10 cellular contexts compared by ENCODE assay signal in the genomic region with DNA sequence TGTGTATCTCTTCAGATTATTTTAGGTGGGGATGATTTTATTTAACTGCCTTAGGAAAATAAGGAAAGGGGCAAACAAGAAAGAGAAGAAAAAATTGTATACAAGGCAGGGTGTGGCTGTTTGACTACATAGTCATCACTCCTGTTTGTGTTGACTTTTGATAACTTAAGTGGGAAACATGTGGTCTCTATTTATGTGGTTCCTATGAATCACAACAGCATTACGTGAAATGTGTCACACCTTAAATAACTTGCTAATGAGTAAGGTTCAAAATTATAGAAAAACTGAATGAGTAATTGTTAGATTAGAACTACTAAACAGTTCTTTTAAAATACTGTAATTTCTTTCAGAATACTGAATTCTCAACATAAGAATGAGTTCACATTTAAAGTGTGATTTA.
A peak's percentile ranks its signal among the peaks of the same experiment; 100 is the strongest.
DNase-seq lines count a peak whose midpoint lies in the region; ATAC-seq and TF ChIP-seq lines count a peak whose summit lies in the region.
"Had no signal": no experiment of that assay in that cellular context is flagged by ENCODE, and none has a peak within 500 bp of the region (broad histone marks: within the 10 kb centered on the region; RNA-seq: fewer than 3 reads in every experiment).

No MANE protein-coding gene starts in this region.

- RAD21 ChIA-PET in HCT116 (lab: Charles Lee; ENCODE audit: low non-redundant PET in 1 of 2, low total read pairs in 2 of 2, uncharacterized antibody in 2 of 2, unreplicated experiment in 2 of 2) = interaction anchor here in 1 of 2 experiments (0.6 kb wide), 1 partner anchor 1707 kb away, joined by 3 read pairs; no protein-coding TSS in a partner anchor

- BruUV-seq in HCT116 (replicated peaks; lab: Mats Ljungman, UMichigan) = no TSS peak

- intact Hi-C loops in HCT116 (cut with micrococcal nuclease) = no loop called here

- H3K4me3 Mint-ChIP-seq in stimulated activated effector memory CD8-positive, alpha-beta T cell treated with anti-CD3 and anti-CD28 coated beads, Interleukin-12 subunit alpha, Interleukin-12 subunit beta, amount 100 ng/mL, for 72 hours = no peak overlapping the region

- no peak overlapping the region for H3K27ac Mint-ChIP-seq in stimulated activated effector memory CD8-positive, alpha-beta T cell treated with anti-CD3 and anti-CD28 coated beads, Interleukin-12 subunit alpha, Interleukin-12 subunit beta, amount 100 ng/mL, for 72 hours

- TF ChIP-seq POLR2A in HCT116 (IDR thresholded peaks at IDR 0.05; ENCODE audit: borderline replicate concordance, extremely low read depth, insufficient read depth, insufficient read length) = no peak

- peak; percentile 84 for ATAC-seq in HCT116
- peak; percentile 100 for ATAC-seq in stimulated activated effector memory CD8-positive, alpha-beta T cell treated with anti-CD3 and anti-CD28 coated beads, Interleukin-12 subunit alpha, Interleukin-12 subunit beta, amount 100 ng/mL, for 72 hours
- ATAC-seq in HG02763 (IDR thresholded peaks at IDR 0.05; ENCODE audit: unreplicated experiment) = no peak
- ATAC-seq: gastroesophageal sphincter had no signal

- H4K20me1 ChIP-seq in HCT116 (ENCODE audit: insufficient read depth) = no peaks in the 10 kb centered on the region

- CTCF ChIA-PET in HCT116 (lab: Charles Lee) = interaction anchor here (1.9 to 3.3 kb wide), 3 partner anchors 9 to 95 kb away, joined by 5 to 34 read pairs (median 7); no protein-coding TSS in a partner anchor

- H2AFZ ChIP-seq in HCT116 (ENCODE audit: low read depth, low read length, poor library complexity, severe bottlenecking) = peak overlapping the region; percentile 15

- POLR2A ChIA-PET in HCT116 (lab: Charles Lee) = interaction anchor here (0.7 kb wide), 1 partner anchor 11 kb away, joined by 4 read pairs; no protein-coding TSS in a partner anchor

- H3K9ac ChIP-seq in HCT116 (ENCODE audit: low read length) = peak overlapping the region; percentile 71

- peak overlapping the region; percentile 89 for H3K4me2 ChIP-seq in HCT116 (ENCODE audit: low read length)

- peak overlapping the region; percentile 82 for H3K27ac ChIP-seq in HCT116 (ENCODE audit: low read depth, low read length)
- H3K27ac ChIP-seq: gastroesophageal sphincter had no signal

- H3K4me1 Mint-ChIP-seq in stimulated activated effector memory CD8-positive, alpha-beta T cell treated with anti-CD3 and anti-CD28 coated beads, Interleukin-12 subunit alpha, Interleukin-12 subunit beta, amount 100 ng/mL, for 72 hours = peaks cover 14% of the 10 kb centered on the region

- H3K4me3 ChIP-seq in HCT116 (replicated peaks in 1 of 2; ENCODE audit: low read depth in 1 of 2, low read length in 2 of 2) = peak overlapping the region; percentile 1 to 52; a peak in 3 of 4 replicates
- no peak overlapping the region for H3K4me3 ChIP-seq in fibroblast of the aortic adventitia (ENCODE audit: low read depth, low read length)
- H3K4me3 ChIP-seq: gastroesophageal sphincter had no signal

- H3K79me2 ChIP-seq in HCT116 (ENCODE audit: insufficient read depth, low read length) = no peaks in the 10 kb centered on the region

- TF ChIP-seq RAD21 in HCT116 (IDR thresholded peaks at IDR 0.05; ENCODE audit: low read depth) = 0 out of 2 replicates have a peak, but pooled peaks have one; percentile 26

- H3K36me3 Mint-ChIP-seq in stimulated activated effector memory CD8-positive, alpha-beta T cell treated with anti-CD3 and anti-CD28 coated beads, Interleukin-12 subunit alpha, Interleukin-12 subunit beta, amount 100 ng/mL, for 72 hours = no peaks in the 10 kb centered on the region

- H3K9me3 ChIP-seq in HCT116 (ENCODE audit: control insufficient read depth in 1 of 2, insufficient read depth in 1 of 2, low read depth in 1 of 2, low read length in 2 of 2) = no peaks in the 10 kb centered on the region
- H3K9me3 ChIP-seq: gastroesophageal sphincter had no signal

- H3K36me3 ChIP-seq in HCT116 (ENCODE audit: control insufficient read depth in 1 of 2, insufficient read depth in 2 of 2, low read length in 2 of 2) = no peaks in the 10 kb centered on the region
- H3K36me3 ChIP-seq: gastroesophageal sphincter had no signal

- peak; percentile 95 for DNase-seq in HCT116 (ENCODE audit: low read depth, low spot score)
- DNase-seq in SW480 (ENCODE audit: low spot score) = peak; percentile 96
- DNase-seq in fibroblast of the aortic adventitia (ENCODE audit: low read depth) = peak; percentile 86
- no peak for DNase-seq in stimulated activated effector memory CD8-positive, alpha-beta T cell treated with anti-CD3 and anti-CD28 coated beads, Interleukin-12 subunit alpha, Interleukin-12 subunit beta, amount 100 ng/mL, for 72 hours (ENCODE audit: low spot score in 2 of 2)
- DNase-seq in stimulated activated CD4-positive, alpha-beta T cell treated with anti-CD3 and anti-CD28 coated beads, Interleukin-2, amount 100 ng/mL, for 48 hours = no peak
- no peak for DNase-seq in NCI-H1930 (lab: John Stamatoyannopoulos, UW)
- DNase-seq: activated T-cell treated with anti-CD3 and anti-CD28 coated beads, Interleukin-2, amount 50 U/mL, for 1 hour; right cardiac atrium had no signal

- H3K9me3 Mint-ChIP-seq in stimulated activated effector memory CD8-positive, alpha-beta T cell treated with anti-CD3 and anti-CD28 coated beads, Interleukin-12 subunit alpha, Interleukin-12 subunit beta, amount 100 ng/mL, for 72 hours = no peaks in the 10 kb centered on the region

- H3K4me1 ChIP-seq in HCT116 (ENCODE audit: control insufficient read depth in 1 of 2, insufficient read depth in 2 of 2, low read length in 2 of 2) = peaks cover 27 to 35% of the 10 kb centered on the region in 2 experiments

- H3K9me2 ChIP-seq in HCT116 (ENCODE audit: insufficient read depth) = no peaks in the 10 kb centered on the region; the same call in 1 of the 2 replicates

- H3K27me3 ChIP-seq in HCT116 (ENCODE audit: insufficient read depth, low read length) = no peaks in the 10 kb centered on the region
- H3K27me3 ChIP-seq: gastroesophageal sphincter had no signal

- TF ChIP-seq CTCF in HCT116 (IDR thresholded peaks at IDR 0.05 in 2 of 3, conservative IDR thresholded peaks at IDR 0.05 in 1 of 3; ENCODE audit: borderline replicate concordance in 1 of 3, insufficient read depth in 1 of 3, low read depth in 2 of 3, low read length in 2 of 3) = no peak
- TF ChIP-seq CTCF in fibroblast of the aortic adventitia (IDR thresholded peaks at IDR 0.05; ENCODE audit: insufficient read depth, low read length) = no peak

TF ChIP-seq in HCT116, 20 proteins besides CTCF, POLR2A, EP300 and RAD21 (continues in another document):
- TF ChIP-seq, protein P1, sequence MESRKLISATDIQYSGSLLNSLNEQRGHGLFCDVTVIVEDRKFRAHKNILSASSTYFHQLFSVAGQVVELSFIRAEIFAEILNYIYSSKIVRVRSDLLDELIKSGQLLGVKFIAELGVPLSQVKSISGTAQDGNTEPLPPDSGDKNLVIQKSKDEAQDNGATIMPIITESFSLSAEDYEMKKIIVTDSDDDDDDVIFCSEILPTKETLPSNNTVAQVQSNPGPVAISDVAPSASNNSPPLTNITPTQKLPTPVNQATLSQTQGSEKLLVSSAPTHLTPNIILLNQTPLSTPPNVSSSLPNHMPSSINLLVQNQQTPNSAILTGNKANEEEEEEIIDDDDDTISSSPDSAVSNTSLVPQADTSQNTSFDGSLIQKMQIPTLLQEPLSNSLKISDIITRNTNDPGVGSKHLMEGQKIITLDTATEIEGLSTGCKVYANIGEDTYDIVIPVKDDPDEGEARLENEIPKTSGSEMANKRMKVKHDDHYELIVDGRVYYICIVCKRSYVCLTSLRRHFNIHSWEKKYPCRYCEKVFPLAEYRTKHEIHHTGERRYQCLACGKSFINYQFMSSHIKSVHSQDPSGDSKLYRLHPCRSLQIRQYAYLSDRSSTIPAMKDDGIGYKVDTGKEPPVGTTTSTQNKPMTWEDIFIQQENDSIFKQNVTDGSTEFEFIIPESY (IDR thresholded peaks at IDR 0.05; ENCODE audit: extremely low read depth, insufficient replicate concordance, low read length) = peak; percentile 73
- TF ChIP-seq EZH2 (IDR thresholded peaks at IDR 0.05) (no peak), ZNF274 (IDR thresholded peaks at IDR 0.05; ENCODE audit: low read depth, low read length) (no peak), EGR1 (IDR thresholded peaks at IDR 0.05; ENCODE audit: low read depth) (peak; percentile 45), FOSL1 (IDR thresholded peaks at IDR 0.05; ENCODE audit: low read depth) (peak; percentile 97), SP1 (IDR thresholded peaks at IDR 0.05; ENCODE audit: low read depth) (peak; percentile 95), ELF1 (IDR thresholded peaks at IDR 0.05; ENCODE audit: borderline replicate concordance, low read depth) (no peak), TCF7L2 (IDR thresholded peaks at IDR 0.05; ENCODE audit: borderline replicate concordance, extremely low read depth, insufficient read depth, insufficient read length) (peak; percentile 23), EZH2phosphoT487 (IDR thresholded peaks at IDR 0.05; ENCODE audit: borderline replicate concordance) (no peak), CEBPB (IDR thresholded peaks at IDR 0.05; ENCODE audit: low read depth) (peak; percentile 77)
- TF ChIP-seq, protein P2, sequence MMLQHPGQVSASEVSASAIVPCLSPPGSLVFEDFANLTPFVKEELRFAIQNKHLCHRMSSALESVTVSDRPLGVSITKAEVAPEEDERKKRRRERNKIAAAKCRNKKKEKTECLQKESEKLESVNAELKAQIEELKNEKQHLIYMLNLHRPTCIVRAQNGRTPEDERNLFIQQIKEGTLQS (IDR thresholded peaks at IDR 0.05) = peak; percentile 75
- TF ChIP-seq, protein P3, sequence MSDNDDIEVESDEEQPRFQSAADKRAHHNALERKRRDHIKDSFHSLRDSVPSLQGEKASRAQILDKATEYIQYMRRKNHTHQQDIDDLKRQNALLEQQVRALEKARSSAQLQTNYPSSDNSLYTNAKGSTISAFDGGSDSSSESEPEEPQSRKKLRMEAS (IDR thresholded peaks at IDR 0.05) = peak; percentile 63

Comparison
In these comparisons a context has a peak if more than half of its experiments do, and no peak if none do; other contexts are left out.
1. DNase-seq: peak in HCT116 (single experiment), SW480 (single experiment) and fibroblast of the aortic adventitia (single experiment); none in stimulated activated effector memory CD8-positive, alpha-beta T cell treated with anti-CD3 and anti-CD28 coated beads, Interleukin-12 subunit alpha, Interleukin-12 subunit beta, amount 100 ng/mL, for 72 hours (0 of 2), stimulated activated CD4-positive, alpha-beta T cell treated with anti-CD3 and anti-CD28 coated beads, Interleukin-2, amount 100 ng/mL, for 48 hours (0 of 2) and NCI-H1930 (0 of 2).